ENCODE assay signal across 11 cellular contexts in genomic region chr10:117860823-117861222, GRCh38.
DNase-seq lines count a peak whose midpoint lies in the region; ATAC-seq and TF ChIP-seq lines count a peak whose summit lies in the region.
"Had no signal": no experiment of that assay in that cellular context is flagged by ENCODE, and none has a peak within 500 bp of the region (broad histone marks: within the 10 kb centered on the region; RNA-seq: fewer than 3 reads in every experiment).

No MANE protein-coding gene starts in this region.

- H3K4me3 Mint-ChIP-seq in type B pancreatic cell: no peak overlapping the region
- H3K4me3 Mint-ChIP-seq in naive thymus-derived CD8-positive, alpha-beta T cell: no peak overlapping the region
- H3K4me3 Mint-ChIP-seq: activated naive CD4-positive, alpha-beta T cell treated with anti-CD3 and anti-CD28 coated beads, Interleukin-2, amount 10 ng/mL, durations not matched to agents 7 days and 5 days had no signal

- no peaks in the 10 kb centered on the region for H3K36me3 ChIP-seq in cardiac muscle cell
- no peaks in the 10 kb centered on the region for H3K36me3 ChIP-seq in thyroid gland
- H3K36me3 ChIP-seq: suprapubic skin had no signal

- peaks cover 10% of the 10 kb centered on the region for H3K4me1 Mint-ChIP-seq in type B pancreatic cell (ENCODE audit: unreplicated experiment)
- H3K4me1 Mint-ChIP-seq in naive thymus-derived CD8-positive, alpha-beta T cell: no peaks in the 10 kb centered on the region
- H3K4me1 Mint-ChIP-seq: activated naive CD4-positive, alpha-beta T cell treated with anti-CD3 and anti-CD28 coated beads, Interleukin-2, amount 10 ng/mL, durations not matched to agents 7 days and 5 days had no signal

- no peak overlapping the region for H3K27ac Mint-ChIP-seq in type B pancreatic cell
- H3K27ac Mint-ChIP-seq in naive thymus-derived CD8-positive, alpha-beta T cell: no peak overlapping the region
- H3K27ac Mint-ChIP-seq: activated naive CD4-positive, alpha-beta T cell treated with anti-CD3 and anti-CD28 coated beads, Interleukin-2, amount 10 ng/mL, durations not matched to agents 7 days and 5 days had no signal

- TF ChIP-seq POLR2A in thyroid gland (IDR thresholded peaks at IDR 0.05): no peak

- H3K27ac ChIP-seq in cardiac muscle cell: no peak overlapping the region
- no peak overlapping the region for H3K27ac ChIP-seq in thyroid gland
- H3K27ac ChIP-seq: suprapubic skin had no signal

- H3K4me3 ChIP-seq in cardiac muscle cell (no peak overlapping the region), thyroid gland (replicated peaks in 1 of 3) (no peak overlapping the region)
- H3K4me3 ChIP-seq: suprapubic skin had no signal

- H3K9me3 Mint-ChIP-seq in type B pancreatic cell: no peaks in the 10 kb centered on the region
- H3K9me3 Mint-ChIP-seq in naive thymus-derived CD8-positive, alpha-beta T cell: peaks cover 0 to 6% (median 0%) of the 10 kb centered on the region in 9 donors
- H3K9me3 Mint-ChIP-seq: activated naive CD4-positive, alpha-beta T cell treated with anti-CD3 and anti-CD28 coated beads, Interleukin-2, amount 10 ng/mL, durations not matched to agents 7 days and 5 days had no signal

- TF ChIP-seq CTCF in cardiac muscle cell (IDR thresholded peaks at IDR 0.05; ENCODE audit: low read depth, low read length) (peak; percentile 27), type B pancreatic cell (conservative IDR thresholded peaks at IDR 0.05) (peak; percentile 68), thyroid gland (IDR thresholded peaks at IDR 0.05) (no peak)

- intact Hi-C loops in left cardiac atrium (cut with DNase I): no loop called here
- intact Hi-C loops in thyroid gland (cut with DNase I): no loop called here

- POLR2A ChIA-PET in naive thymus-derived CD8-positive, alpha-beta T cell (lab: Charles Lee): interaction anchor here (0.6 kb wide), 1 partner anchor 74 kb away, joined by 6 read pairs; no protein-coding TSS in a partner anchor

- DNase-seq in cardiac muscle cell (ENCODE audit: low read depth in 1 of 2, low spot score in 1 of 2) (peak in 1 of 2 donors; percentile 17), left cardiac atrium (no peak), MV-4-11 (lab: John Stamatoyannopoulos, UW) (peak; percentile 39), dermis blood vessel endothelial cell (peak; percentile 2), type B pancreatic cell (ENCODE audit: extremely low spot score, unreplicated experiment) (no peak), thyroid gland (no peak)
- no peak for DNase-seq in naive thymus-derived CD8-positive, alpha-beta T cell
- DNase-seq: activated naive CD4-positive, alpha-beta T cell treated with anti-CD3 and anti-CD28 coated beads, Interleukin-2, amount 10 ng/mL, durations not matched to agents 7 days and 5 days; NCI-H1092 treated with DMSO at 0.1 percent for 48 hours had no signal

- no peak for ATAC-seq in left cardiac atrium
- no peak for ATAC-seq in naive thymus-derived CD8-positive, alpha-beta T cell
- ATAC-seq in HG02885 (IDR thresholded peaks at IDR 0.05; ENCODE audit: poor library complexity, unreplicated experiment): no peak

- no peaks in the 10 kb centered on the region for H3K36me3 Mint-ChIP-seq in type B pancreatic cell
- no peaks in the 10 kb centered on the region for H3K36me3 Mint-ChIP-seq in naive thymus-derived CD8-positive, alpha-beta T cell
- H3K36me3 Mint-ChIP-seq: activated naive CD4-positive, alpha-beta T cell treated with anti-CD3 and anti-CD28 coated beads, Interleukin-2, amount 10 ng/mL, durations not matched to agents 7 days and 5 days had no signal

- no peaks in the 10 kb centered on the region for H3K27me3 Mint-ChIP-seq in type B pancreatic cell
- H3K27me3 Mint-ChIP-seq in naive thymus-derived CD8-positive, alpha-beta T cell: peaks cover 9 to 46% (median 13%) of the 10 kb centered on the region in 5 donors

- H3K9me3 ChIP-seq in cardiac muscle cell (ENCODE audit: low read depth): no peaks in the 10 kb centered on the region
- no peaks in the 10 kb centered on the region for H3K9me3 ChIP-seq in thyroid gland
- H3K9me3 ChIP-seq: suprapubic skin had no signal

- H3K4me1 ChIP-seq in cardiac muscle cell (ENCODE audit: low read depth) (no peaks in the 10 kb centered on the region), thyroid gland (no peaks in the 10 kb centered on the region)

- H3K27me3 ChIP-seq in cardiac muscle cell (peaks cover 63% of the 10 kb centered on the region), thyroid gland (no peaks in the 10 kb centered on the region)
- H3K27me3 ChIP-seq: suprapubic skin had no signal

Comparison
In these comparisons a context has a peak if more than half of its experiments do, and no peak if none do; other contexts are left out.
1. DNase-seq: peak in MV-4-11 (single experiment) and dermis blood vessel endothelial cell (single experiment); none in left cardiac atrium (single experiment), type B pancreatic cell (single experiment), naive thymus-derived CD8-positive, alpha-beta T cell (0 of 10) and thyroid gland (0 of 2).
2. CTCF ChIP-seq: peak in cardiac muscle cell (single experiment) and type B pancreatic cell (single experiment); none in thyroid gland (0 of 6).